ENCODE assay signal across 17 cellular contexts in the genomic region with DNA sequence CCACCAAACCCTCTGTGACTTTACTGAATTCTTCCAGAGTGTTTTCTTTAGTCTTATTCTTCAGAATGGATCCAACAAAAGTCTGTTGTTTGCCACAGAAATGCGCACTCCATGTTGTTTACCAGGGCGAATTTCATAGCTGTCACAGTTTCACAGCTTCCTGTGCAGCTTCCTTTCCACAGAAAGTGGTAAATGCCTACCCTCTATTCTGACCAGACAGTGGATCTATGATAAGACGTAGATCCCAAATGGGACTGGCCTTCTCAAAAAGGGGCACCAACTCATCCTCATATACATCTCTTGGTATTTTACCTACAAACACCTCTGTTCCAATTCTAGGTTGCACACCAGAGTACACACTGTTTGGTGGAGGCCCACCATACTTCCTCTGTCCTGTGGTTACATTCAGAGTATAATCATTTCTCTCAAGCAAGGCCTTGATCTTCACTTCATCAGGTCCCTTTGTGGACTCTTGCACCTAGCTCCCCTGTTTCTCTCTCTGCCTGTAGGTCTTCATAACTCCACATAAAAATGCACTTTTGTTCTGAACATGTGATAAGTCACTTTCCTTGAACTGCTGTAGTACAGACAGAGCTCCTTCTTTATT.
DNase-seq lines count a peak whose midpoint lies in the region; ATAC-seq and TF ChIP-seq lines count a peak whose summit lies in the region.
"Had no signal": no experiment of that assay in that cellular context is flagged by ENCODE, and none has a peak within 500 bp of the region (broad histone marks: within the 10 kb centered on the region; RNA-seq: fewer than 3 reads in every experiment).

No MANE protein-coding gene starts in this region.

- H3K4me2 ChIP-seq in PC-9 = no peak overlapping the region
- H3K4me2 ChIP-seq: BLaER1 treated with 17β-estradiol and CSF1 and Interleukin-3, amounts not matched to agents 10 nM and 100 nM had no signal

- H3K27ac Mint-ChIP-seq in activated CD8-positive, alpha-beta memory T cell treated with anti-CD3 and anti-CD28 coated beads, Interleukin-2, amount 10 ng/mL, durations not matched to agents 7 days and 5 days = peak overlapping the region; percentile 47
- peak overlapping the region; percentile 24 for H3K27ac Mint-ChIP-seq in CD8-positive, alpha-beta T cell
- peak overlapping the region; percentile 14 to 81 for H3K27ac Mint-ChIP-seq in effector memory CD8-positive, alpha-beta T cell

- no peaks in the 10 kb centered on the region for H3K9me3 ChIP-seq in CD8-positive, alpha-beta T cell (ENCODE audit: low read length)
- H3K9me3 ChIP-seq in RWPE2 (ENCODE audit: severe bottlenecking) = no peaks in the 10 kb centered on the region
- no peaks in the 10 kb centered on the region for H3K9me3 ChIP-seq in PC-9 (ENCODE audit: insufficient read depth, low read depth)
- H3K9me3 ChIP-seq: Caco-2 had no signal

- no peak overlapping the region for H3K4me3 Mint-ChIP-seq in activated CD8-positive, alpha-beta memory T cell treated with anti-CD3 and anti-CD28 coated beads, Interleukin-2, amount 10 ng/mL, durations not matched to agents 7 days and 5 days
- H3K4me3 Mint-ChIP-seq in CD8-positive, alpha-beta T cell = no peak overlapping the region
- H3K4me3 Mint-ChIP-seq in effector memory CD8-positive, alpha-beta T cell = peak overlapping the region in 1 of 2 donors; percentile 3

- H3K4me1 ChIP-seq in CD8-positive, alpha-beta T cell (ENCODE audit: insufficient read depth, low read length) = peaks cover 5% of the 10 kb centered on the region
- H3K4me1 ChIP-seq in RWPE2 (ENCODE audit: insufficient read depth, poor library complexity, severe bottlenecking) (peaks cover 9% of the 10 kb centered on the region), PC-9 (replicated peaks; ENCODE audit: insufficient read depth) (no peaks in the 10 kb centered on the region)
- H3K4me1 ChIP-seq: BLaER1 treated with 17β-estradiol and CSF1 and Interleukin-3, amounts not matched to agents 10 nM and 100 nM; Caco-2 had no signal

- POLR2A ChIA-PET in CD8-positive, alpha-beta T cell (lab: Charles Lee) = no interaction called here
- POLR2A ChIA-PET in PC-9 (lab: Charles Lee; ENCODE audit: unreplicated experiment) = no interaction called here

- H3K36me3 Mint-ChIP-seq in activated CD8-positive, alpha-beta memory T cell treated with anti-CD3 and anti-CD28 coated beads, Interleukin-2, amount 10 ng/mL, durations not matched to agents 7 days and 5 days = peaks cover 47% of the 10 kb centered on the region
- H3K36me3 Mint-ChIP-seq in CD8-positive, alpha-beta T cell = peaks cover 59% of the 10 kb centered on the region
- peaks cover 19% of the 10 kb centered on the region for H3K36me3 Mint-ChIP-seq in effector memory CD8-positive, alpha-beta T cell (ENCODE audit: insufficient read depth)

- no TSS peak for BruUV-seq in PC-9 (replicated peaks; lab: Mats Ljungman, UMichigan)

- H3K9me3 Mint-ChIP-seq in activated CD8-positive, alpha-beta memory T cell treated with anti-CD3 and anti-CD28 coated beads, Interleukin-2, amount 10 ng/mL, durations not matched to agents 7 days and 5 days (ENCODE audit: low read depth) = no peaks in the 10 kb centered on the region
- H3K9me3 Mint-ChIP-seq in CD8-positive, alpha-beta T cell = no peaks in the 10 kb centered on the region
- H3K9me3 Mint-ChIP-seq in effector memory CD8-positive, alpha-beta T cell = no peaks in the 10 kb centered on the region

- H3K27ac ChIP-seq in CD8-positive, alpha-beta T cell (ENCODE audit: low read depth, low read length) = no peak overlapping the region
- peak overlapping the region; percentile 15 for H3K27ac ChIP-seq in RWPE2 (ENCODE audit: poor library complexity, severe bottlenecking)
- no peak overlapping the region for H3K27ac ChIP-seq in PC-9
- H3K27ac ChIP-seq: BLaER1 treated with 17β-estradiol and CSF1 and Interleukin-3, amounts not matched to agents 10 nM and 100 nM had no signal

- no peaks in the 10 kb centered on the region for H3K79me2 ChIP-seq in PC-9 (ENCODE audit: low read depth)

- H2AFZ ChIP-seq in PC-9 = no peak overlapping the region

- no peaks in the 10 kb centered on the region for H4K20me1 ChIP-seq in PC-9 (ENCODE audit: insufficient read depth)

- ATAC-seq in activated CD8-positive, alpha-beta memory T cell treated with anti-CD3 and anti-CD28 coated beads, Interleukin-2, amount 10 ng/mL, durations not matched to agents 7 days and 5 days = peak; percentile 33
- ATAC-seq in CD8-positive, alpha-beta T cell = no peak
- ATAC-seq in RWPE2 (ENCODE audit: low read depth) (no peak), GM21737 (IDR thresholded peaks at IDR 0.05; ENCODE audit: unreplicated experiment) (no peak)
- no peak for ATAC-seq in effector memory CD8-positive, alpha-beta T cell (replicated peaks)
- ATAC-seq: Right ventricle myocardium inferior had no signal

- H3K4me3 ChIP-seq in CD8-positive, alpha-beta T cell (ENCODE audit: low read depth, low read length) = no peak overlapping the region
- H3K4me3 ChIP-seq in RWPE2 (ENCODE audit: severe bottlenecking) (no peak overlapping the region), PC-9 (no peak overlapping the region)
- H3K4me3 ChIP-seq: BLaER1 treated with 17β-estradiol and CSF1 and Interleukin-3, amounts not matched to agents 10 nM and 100 nM had no signal

- no peaks in the 10 kb centered on the region for H3K27me3 ChIP-seq in CD8-positive, alpha-beta T cell (ENCODE audit: insufficient read depth, low read length)
- no peaks in the 10 kb centered on the region for H3K27me3 ChIP-seq in RWPE2 (ENCODE audit: insufficient read depth, poor library complexity, severe bottlenecking)
- no peaks in the 10 kb centered on the region for H3K27me3 ChIP-seq in PC-9 (ENCODE audit: insufficient read depth, low read depth)
- H3K27me3 ChIP-seq: BLaER1 treated with 17β-estradiol and CSF1 and Interleukin-3, amounts not matched to agents 10 nM and 100 nM had no signal

- no peaks in the 10 kb centered on the region for H3K9me2 ChIP-seq in PC-9 (ENCODE audit: insufficient read depth)

- no peaks in the 10 kb centered on the region; the same call in 1 of the 2 replicates for H3F3A ChIP-seq in PC-9 (ENCODE audit: insufficient read depth, low read depth)

- DNase-seq in activated CD8-positive, alpha-beta memory T cell treated with anti-CD3 and anti-CD28 coated beads, Interleukin-2, amount 10 ng/mL, durations not matched to agents 7 days and 5 days = no peak
- DNase-seq in activated CD8-positive, alpha-beta memory T cell treated with anti-CD3 and anti-CD28 coated beads for 24 hours = no peak
- no peak for DNase-seq in CD8-positive, alpha-beta T cell
- DNase-seq in RWPE2 (ENCODE audit: low spot score) (no peak), PC-9 (no peak), ecto neural progenitor cell (ENCODE audit: low spot score) (no peak)
- DNase-seq in effector memory CD8-positive, alpha-beta T cell = no peak
- DNase-seq: Caco-2, DMS53, NCI-H1048, NCI-H146, NCI-H2081 treated with DMSO at 0.1 percent for 48 hours, NCI-H345, NCI-H69 had no signal

- CTCF ChIA-PET in activated CD8-positive, alpha-beta memory T cell treated with anti-CD3 and anti-CD28 coated beads, Interleukin-2, amount 10 ng/mL, durations not matched to agents 7 days and 5 days (lab: Charles Lee) = interaction anchor here (0.9 to 1.4 kb wide), 2 partner anchors 67 to 328 kb away, joined by 3 to 8 read pairs; no protein-coding TSS in a partner anchor
- CTCF ChIA-PET in CD8-positive, alpha-beta T cell (lab: Charles Lee) = no interaction called here
- CTCF ChIA-PET in PC-9 (lab: Charles Lee) = no interaction called here

- peaks cover 20% of the 10 kb centered on the region for H3K4me1 Mint-ChIP-seq in activated CD8-positive, alpha-beta memory T cell treated with anti-CD3 and anti-CD28 coated beads, Interleukin-2, amount 10 ng/mL, durations not matched to agents 7 days and 5 days
- H3K4me1 Mint-ChIP-seq in CD8-positive, alpha-beta T cell (ENCODE audit: low read depth) = peaks cover 40% of the 10 kb centered on the region
- peaks cover 19 to 26% of the 10 kb centered on the region in 2 donors for H3K4me1 Mint-ChIP-seq in effector memory CD8-positive, alpha-beta T cell (ENCODE audit: low read depth in 2 of 2)

- intact Hi-C loops in CD8-positive, alpha-beta T cell (cut with DNase I, micrococcal nuclease) = no loop called here
- intact Hi-C loops in PC-9 (cut with micrococcal nuclease; ENCODE audit: unreplicated experiment) = no loop called here

- TF ChIP-seq CTCF in CD8-positive, alpha-beta T cell (IDR thresholded peaks at IDR 0.05) = no peak
- no peak for TF ChIP-seq CTCF in RWPE2 (IDR thresholded peaks at IDR 0.05; ENCODE audit: poor library complexity, severe bottlenecking)
- TF ChIP-seq CTCF in PC-9 (conservative IDR thresholded peaks at IDR 0.05) = no peak

- no peaks in the 10 kb centered on the region for H3K27me3 Mint-ChIP-seq in activated CD8-positive, alpha-beta memory T cell treated with anti-CD3 and anti-CD28 coated beads, Interleukin-2, amount 10 ng/mL, durations not matched to agents 7 days and 5 days
- H3K27me3 Mint-ChIP-seq in CD8-positive, alpha-beta T cell (ENCODE audit: low read depth) = no peaks in the 10 kb centered on the region
- H3K27me3 Mint-ChIP-seq in effector memory CD8-positive, alpha-beta T cell = no peaks in the 10 kb centered on the region

- H3K36me3 ChIP-seq in CD8-positive, alpha-beta T cell (ENCODE audit: insufficient read depth, low read length) = no peaks in the 10 kb centered on the region
- H3K36me3 ChIP-seq in RWPE2 (ENCODE audit: low read depth) = peaks cover 25% of the 10 kb centered on the region
- H3K36me3 ChIP-seq in PC-9 (ENCODE audit: low read depth) = no peaks in the 10 kb centered on the region; the same call in 1 of the 2 replicates
